Comparison of ENCODE assay signal across 15 cellular contexts in genomic region chr14:91899213-91899612, GRCh38. TPM values are rescaled to one million over a fixed set of nuclear protein-coding genes. Genes with fewer than 3 reads are reported as not detected.
DNase-seq lines count a peak whose midpoint lies in the region; ATAC-seq and TF ChIP-seq lines count a peak whose summit lies in the region.
"Had no signal": no experiment of that assay in that cellular context is flagged by ENCODE, and none has a peak within 500 bp of the region (broad histone marks: within the 10 kb centered on the region; RNA-seq: fewer than 3 reads in every experiment).

No MANE protein-coding gene starts in this region.

- peak; percentile 22 for TF ChIP-seq CTCF in MCF 10A (IDR thresholded peaks at IDR 0.05; ENCODE audit: unreplicated experiment)
- no peak for TF ChIP-seq CTCF in mammary epithelial cell (conservative IDR thresholded peaks at IDR 0.05 in 1 of 2, IDR thresholded peaks at IDR 0.05 in 1 of 2; ENCODE audit: extremely low read depth in 1 of 2, insufficient read depth in 1 of 2, low read depth in 1 of 2, low read length in 2 of 2)
- peak; percentile 29; the same call in 1 of the 2 replicates for TF ChIP-seq CTCF in SK-N-SH (IDR thresholded peaks at IDR 0.05)
- TF ChIP-seq CTCF in upper lobe of left lung (IDR thresholded peaks at IDR 0.05) = peak in 1 of 6 experiments; percentile 22
- TF ChIP-seq CTCF in transverse colon (IDR thresholded peaks at IDR 0.05) = no peak

- CTCF ChIA-PET in MCF 10A (lab: Yijun Ruan, JAX) = interaction anchor here (0.6 to 1.7 kb wide), 4 partner anchors 12 to 249 kb away, joined by 3 to 7 read pairs (median 4); no protein-coding TSS in a partner anchor
- CTCF ChIA-PET in mammary epithelial cell (lab: Charles Lee; ENCODE audit: low non-redundant PET) = interaction anchor here (0.6 to 1.0 kb wide), 2 partner anchors 97 to 250 kb away, joined by 3 to 4 read pairs; no protein-coding TSS in a partner anchor
- CTCF ChIA-PET in SK-N-SH (lab: Yijun Ruan, JAX) = interaction anchor here (1.8 kb wide), 1 partner anchor 13 kb away, joined by 7 read pairs; no protein-coding TSS in a partner anchor

- no peak overlapping the region for H3K4me3 Mint-ChIP-seq in MCF 10A (ENCODE audit: unreplicated experiment)
- no peak overlapping the region for H3K4me3 Mint-ChIP-seq in T-helper 17 cell
- H3K4me3 Mint-ChIP-seq: B cell had no signal

- 90% methylated on average over 4 of the region's 4 CpGs for WGBS in mammary epithelial cell (ENCODE audit: low coverage, missing lambda C conversion rate)
- 68% methylated on average over 2 of the region's 4 CpGs for WGBS in SK-N-SH (ENCODE audit: low lambda C conversion rate)
- 85 to 86% methylated on average over 4 of the region's 4 CpGs for WGBS in upper lobe of left lung, 2 donors
- 84 to 100% methylated on average over 1 to 4 of the region's 4 CpGs for WGBS in transverse colon (ENCODE audit: low coverage in 1 of 2), 2 donors

- no TSS peak for BruUV-seq in MCF 10A (replicated peaks; lab: Mats Ljungman, UMichigan)
- no TSS peak for BruUV-seq in mammary epithelial cell (replicated peaks; lab: Mats Ljungman, UMichigan)

- H3K4me1 ChIP-seq in mammary epithelial cell (ENCODE audit: insufficient read depth, low read length) (no peaks in the 10 kb centered on the region), SK-N-SH (ENCODE audit: control insufficient read depth in 1 of 2, insufficient read depth in 2 of 2, low read depth in 1 of 2, low read length in 1 of 2) (no peaks in the 10 kb centered on the region), upper lobe of left lung (peaks cover 9 to 30% (median 17%) of the 10 kb centered on the region in 4 donors), transverse colon (peaks cover 0 to 13% (median 5%) of the 10 kb centered on the region in 4 donors)

- no peak overlapping the region for H3K27ac Mint-ChIP-seq in MCF 10A (ENCODE audit: low read depth, unreplicated experiment)
- H3K27ac Mint-ChIP-seq in T-helper 17 cell = no peak overlapping the region
- H3K27ac Mint-ChIP-seq: B cell had no signal

- H3K27ac ChIP-seq in mammary epithelial cell (ENCODE audit: insufficient read depth, low read depth, low read length) (no peak overlapping the region), SK-N-SH (ENCODE audit: low read depth in 2 of 2, low read length in 1 of 2) (no peak overlapping the region), upper lobe of left lung (peak overlapping the region in 3 of 4 donors; percentile 52 to 69 (median 55)), transverse colon (peak overlapping the region in 2 of 4 donors; percentile 5)
- H3K27ac ChIP-seq: SK-N-MC had no signal

- TF ChIP-seq EP300 in SK-N-SH (IDR thresholded peaks at IDR 0.05; ENCODE audit: borderline replicate concordance in 1 of 2, low read depth in 1 of 2, low read length in 1 of 2) (no peak), upper lobe of left lung (IDR thresholded peaks at IDR 0.05) (no peak), transverse colon (IDR thresholded peaks at IDR 0.05; ENCODE audit: low read depth) (no peak)

- H3K36me3 ChIP-seq in mammary epithelial cell (ENCODE audit: insufficient read depth, low read length) (no peaks in the 10 kb centered on the region), SK-N-SH (replicated peaks in 1 of 2; ENCODE audit: control insufficient read depth in 1 of 2, insufficient read depth in 2 of 2, low read length in 1 of 2) (no peaks in the 10 kb centered on the region), upper lobe of left lung (no peaks in the 10 kb centered on the region), transverse colon (no peaks in the 10 kb centered on the region)

- H3K9me3 ChIP-seq in mammary epithelial cell (replicated peaks; ENCODE audit: insufficient read depth, low read length) (no peaks in the 10 kb centered on the region), SK-N-SH (no peaks in the 10 kb centered on the region), upper lobe of left lung (no peaks in the 10 kb centered on the region), T-helper 17 cell (ENCODE audit: control insufficient read depth, low read length, poor library complexity, severe bottlenecking) (no peaks in the 10 kb centered on the region), transverse colon (no peaks in the 10 kb centered on the region)

- H3K27me3 ChIP-seq in mammary epithelial cell (ENCODE audit: insufficient read depth, low read length) = no peaks in the 10 kb centered on the region
- no peaks in the 10 kb centered on the region for H3K27me3 ChIP-seq in SK-N-SH (ENCODE audit: insufficient read depth)
- no peaks in the 10 kb centered on the region for H3K27me3 ChIP-seq in upper lobe of left lung
- H3K27me3 ChIP-seq in transverse colon = no peaks in the 10 kb centered on the region

- intact Hi-C loops in MCF 10A (cut with micrococcal nuclease) = loop anchor here (5.0 kb wide), 1 partner anchor 247 kb away; no protein-coding TSS in a partner anchor
- intact Hi-C loops in mammary epithelial cell (cut with micrococcal nuclease) = loop anchor here (1.0 kb wide), 1 partner anchor 576 kb away; no protein-coding TSS in a partner anchor
- intact Hi-C loops in left colon (cut with DNase I, micrococcal nuclease) = no loop called here
- intact Hi-C loops in transverse colon (cut with DNase I; ENCODE audit: low total_unique reads) = no loop called here

- H3K9me3 Mint-ChIP-seq in MCF 10A (ENCODE audit: unreplicated experiment) = no peaks in the 10 kb centered on the region

- dilution Hi-C loops in mammary epithelial cell (cut with HindIII; ENCODE audit: low sequenced_read_pairs) = no loop called here

- DNase-seq in MCF 10A (ENCODE audit: unreplicated experiment) (peak; percentile 64), mammary epithelial cell (no peak), SK-N-SH (no peak), left colon (no peak), upper lobe of left lung (peak in 1 of 2 donors; percentile 67), T-helper 17 cell (no peak), transverse colon (no peak), ureter (ENCODE audit: low spot score) (no peak)
- DNase-seq: activated CD4-positive, alpha-beta T cell treated with anti-CD3 and anti-CD28 coated beads, Interleukin-2, amount 50 U/mL, for 4 hours; effector memory CD4-positive, alpha-beta T cell; GDM1; NCI-H524 treated with DMSO at 0.1 percent for 48 hours had no signal

- H2AFZ ChIP-seq in mammary epithelial cell (ENCODE audit: low read depth, low read length) (no peak overlapping the region), SK-N-SH (ENCODE audit: low read depth) (no peak overlapping the region)

- H3K9me2 ChIP-seq in SK-N-SH = no peaks in the 10 kb centered on the region

- H3K9ac ChIP-seq in mammary epithelial cell (ENCODE audit: insufficient read depth, low read length) (no peak overlapping the region), SK-N-SH (no peak overlapping the region)

- peaks cover 4% of the 10 kb centered on the region for H3K36me3 Mint-ChIP-seq in MCF 10A (ENCODE audit: insufficient read depth, unreplicated experiment)
- peaks cover 3% of the 10 kb centered on the region for H3K36me3 Mint-ChIP-seq in T-helper 17 cell (ENCODE audit: low read depth)

- no peaks in the 10 kb centered on the region for H3F3A ChIP-seq in SK-N-SH (replicated peaks; ENCODE audit: insufficient read depth)

- ATAC-seq in left colon = peak; percentile 45
- no peak for ATAC-seq in upper lobe of left lung (ENCODE audit: low FRiP score in 2 of 2)
- ATAC-seq in T-helper 17 cell = no peak

- H3K4me3 ChIP-seq in mammary epithelial cell (replicated peaks in 1 of 3; ENCODE audit: insufficient read depth in 1 of 3, low read depth in 2 of 3, low read length in 3 of 3) (no peak overlapping the region), SK-N-SH (ENCODE audit: low read depth in 2 of 2, low read length in 1 of 2) (no peak overlapping the region), upper lobe of left lung (no peak overlapping the region), transverse colon (no peak overlapping the region)
- H3K4me3 ChIP-seq: SK-N-MC, skin epidermis had no signal

- TF ChIP-seq POLR2A in upper lobe of left lung (IDR thresholded peaks at IDR 0.05) (no peak), transverse colon (IDR thresholded peaks at IDR 0.05) (no peak)

- in situ Hi-C loops in mammary epithelial cell (cut with MboI; ENCODE audit: low sequenced_read_pairs in 2 of 2) (no loop called here), transverse colon (cut with MboI; ENCODE audit: low pct_ligation_motif_present in 1 of 4, low pct_unique_long_range_greater_than_20kb in 1 of 4, low sequenced_read_pairs in 3 of 4) (no loop called here)

- POLR2A ChIA-PET in MCF 10A (lab: Yijun Ruan, JAX) (interaction anchor here (1.0 kb wide), 1 partner anchor 40 kb away, joined by 3 read pairs; no protein-coding TSS in a partner anchor), SK-N-SH (lab: Yijun Ruan, JAX) (no interaction called here)

- no peaks in the 10 kb centered on the region for H3K79me2 ChIP-seq in mammary epithelial cell (ENCODE audit: insufficient read depth, low read length)
- peaks cover 8% of the 10 kb centered on the region; the same call in 1 of the 2 replicates for H3K79me2 ChIP-seq in SK-N-SH (ENCODE audit: insufficient read depth)

- H3K27me3 Mint-ChIP-seq in MCF 10A (ENCODE audit: insufficient read depth, unreplicated experiment) (no peaks in the 10 kb centered on the region), T-helper 17 cell (peaks cover 5% of the 10 kb centered on the region)

- H3K4me2 ChIP-seq in mammary epithelial cell (ENCODE audit: insufficient read depth, low read depth, low read length) (no peak overlapping the region), SK-N-SH (no peak overlapping the region)

- H4K20me1 ChIP-seq in mammary epithelial cell (ENCODE audit: insufficient read depth, low read length) = no peaks in the 10 kb centered on the region
- H4K20me1 ChIP-seq in SK-N-SH (ENCODE audit: insufficient read depth) = 0 out of 2 replicates have a peak, but pooled peaks cover 4% of the 10 kb centered on the region

- H3K4me1 Mint-ChIP-seq in MCF 10A (ENCODE audit: insufficient read depth, unreplicated experiment) (peaks cover 9% of the 10 kb centered on the region), T-helper 17 cell (peaks cover 11% of the 10 kb centered on the region)
- H3K4me1 Mint-ChIP-seq: B cell had no signal

- peak; percentile 28; the same call in 1 of the 2 replicates for TF ChIP-seq RAD21 in SK-N-SH (IDR thresholded peaks at IDR 0.05; ENCODE audit: low read length)

RNA-seq across cellular contexts. Expression of gene TC2N, which starts 31.9 kb away (rescaled TPM):
- total RNA-seq in MCF 10A (2022) = 11.8 and 12.6 TPM in 2 replicates
- 10 to 100 TPM; 21.1 to 32.0 TPM for total RNA-seq in mammary epithelial cell
- polyA plus RNA-seq in mammary epithelial cell = 7.7 TPM
- 7.9 TPM for polyA minus RNA-seq in mammary epithelial cell
- polyA plus RNA-seq in SK-N-SH (2012; rRNA removed) = 0.02 TPM in 1 of 2 replicates, not detected in the other
- 0.01 and 0.03 TPM in 2 replicates for polyA plus RNA-seq in SK-N-SH (2012; cell fraction: cytosol; rRNA removed)
- polyA plus RNA-seq in SK-N-SH (2012; cell fraction: nucleus; rRNA removed) = 0.01 and 0.17 TPM in 2 replicates
- 10 to 100 TPM; 65.2 to 97.2 TPM for total RNA-seq in left colon
- total RNA-seq in upper lobe of left lung = 100 to 1,000 TPM in 1 of 6 donors, 10 to 100 TPM in 5; 21.0 to 121 (median 49.6) TPM
- 100 to 1,000 TPM; 178 to 214 TPM for total RNA-seq in T-helper 17 cell
- 10 to 100 TPM; 36.0 to 85.4 (median 53.7) TPM for total RNA-seq in transverse colon
- total RNA-seq in ureter = 119 TPM

RNA-seq across cellular contexts. Expression of gene FBLN5, which starts 48.3 kb away (rescaled TPM):
- total RNA-seq in MCF 10A (2022) (4.3 and 14.8 TPM in 2 replicates), mammary epithelial cell (1 to 10 TPM; 1.1 to 5.7 TPM), left colon (10 to 100 TPM; 13.2 to 27.6 TPM), upper lobe of left lung (100 to 1,000 TPM in 5 of 6 donors, 10 to 100 TPM in 1; 53.8 to 196 (median 133) TPM), T-helper 17 cell (1 to 10 TPM; 3.7 to 6.6 TPM), transverse colon (100 to 1,000 TPM in 1 of 4 donors, 10 to 100 TPM in 3; 14.6 to 120 (median 38.7) TPM), ureter (39.4 TPM)
- polyA plus RNA-seq in mammary epithelial cell (0.27 TPM), SK-N-SH (2012; rRNA removed) (36.7 and 39.8 TPM in 2 replicates)
- not detected for polyA minus RNA-seq in mammary epithelial cell
- 39.8 and 41.0 TPM in 2 replicates for polyA plus RNA-seq in SK-N-SH (2012; cell fraction: cytosol; rRNA removed)
- 35.2 and 35.3 TPM in 2 replicates for polyA plus RNA-seq in SK-N-SH (2012; cell fraction: nucleus; rRNA removed)

Comparison
In these comparisons a context has a peak if more than half of its experiments do, and no peak if none do; other contexts are left out.
1. CTCF ChIP-seq: peak in MCF 10A (single experiment) and SK-N-SH (single experiment); none in mammary epithelial cell (0 of 2) and transverse colon (0 of 5).
2. H3K27ac ChIP-seq: peak in upper lobe of left lung (3 of 4); none in mammary epithelial cell (single experiment) and SK-N-SH (0 of 2).
3. intact Hi-C loops: an anchor here in MCF 10A (5.0 kb wide) and mammary epithelial cell (1.0 kb wide); none called in left colon and transverse colon.